31 cellular contexts compared by ENCODE assay signal in the genomic region with DNA sequence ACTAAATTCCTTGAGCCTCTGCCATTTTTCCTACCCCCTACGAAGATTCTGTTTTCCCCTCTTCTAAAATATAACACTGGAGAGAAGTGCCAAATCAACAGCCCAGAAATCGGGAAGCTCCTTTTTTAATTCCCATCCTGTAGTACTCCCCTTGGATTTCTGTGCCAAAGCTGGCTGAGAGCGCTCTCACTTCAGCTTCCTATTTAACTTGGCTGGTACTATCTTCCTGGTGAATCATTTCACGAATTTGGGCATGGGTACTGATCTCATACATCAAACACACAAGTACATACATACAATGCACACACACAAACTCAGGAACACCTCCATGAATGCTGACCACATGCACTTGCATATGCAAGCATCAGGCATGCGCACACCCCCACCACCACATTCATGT.
"Had no signal": no experiment of that assay in that cellular context is flagged by ENCODE, and none has a peak within 500 bp of the region (broad histone marks: within the 10 kb centered on the region; RNA-seq: fewer than 3 reads in every experiment).

No MANE protein-coding gene starts in this region.

- H3K4me1 ChIP-seq: adrenal gland, body of pancreas, colonic mucosa, esophagus squamous epithelium, gastroesophageal sphincter had no signal

- H3K4me3 ChIP-seq: adrenal gland, body of pancreas, cardiac muscle cell, colonic mucosa, esophagus squamous epithelium, gastroesophageal sphincter had no signal

- FAIRE-seq: endometrium, endothelial cell of umbilical vein had no signal

- H3K9me3 ChIP-seq: adrenal gland, body of pancreas, colonic mucosa, esophagus squamous epithelium, gastroesophageal sphincter had no signal

- ATAC-seq: activated CD4-positive, alpha-beta T cell treated with anti-CD3 and anti-CD28 coated beads for 36 hours; activated CD8-positive, alpha-beta memory T cell treated with anti-CD3 and anti-CD28 coated beads, Interleukin-2, amount 10 ng/mL, durations not matched to agents 7 days and 5 days; activated CD8-positive, alpha-beta T cell treated with anti-CD3 and anti-CD28 coated beads, Interleukin-2, amount 10 ng/mL, durations not matched to agents 7 days and 5 days; activated naive CD8-positive, alpha-beta T cell treated with anti-CD3 and anti-CD28 coated beads, Interleukin-2, amount 50 U/mL, for 24 hours; body of pancreas; gastroesophageal sphincter had no signal

- H3K27ac ChIP-seq: adrenal gland, body of pancreas, cardiac muscle cell, colonic mucosa, epithelial cell of prostate, esophagus squamous epithelium, gastroesophageal sphincter had no signal

- DNase-seq: activated CD4-positive, alpha-beta memory T cell treated with anti-CD3 and anti-CD28 coated beads for 36 hours; activated CD4-positive, alpha-beta T cell treated with anti-CD3 and anti-CD28 coated beads for 36 hours; activated CD4-positive, alpha-beta T cell treated with anti-CD3 and anti-CD28 coated beads, Interleukin-2, amount 10 ng/mL, durations not matched to agents 24 days and 14 days; activated CD4-positive, CD25-positive, alpha-beta regulatory T cell; activated CD4-positive, CD25-positive, alpha-beta regulatory T cell treated with anti-CD3 and anti-CD28 coated beads, Interleukin-2, amount 50 U/mL, for 72 hours; activated CD8-positive, alpha-beta memory T cell treated with anti-CD3 and anti-CD28 coated beads, Interleukin-2, amount 10 ng/mL, durations not matched to agents 7 days and 5 days; activated CD8-positive, alpha-beta memory T cell treated with anti-CD3 and anti-CD28 coated beads, Interleukin-2, amount 50 U/mL, for 4 hours; activated CD8-positive, alpha-beta T cell treated with anti-CD3 and anti-CD28 coated beads, Interleukin-2, amount 10 ng/mL, durations not matched to agents 7 days and 5 days; activated effector memory CD4-positive, alpha-beta T cell treated with anti-CD3 and anti-CD28 coated beads, Interleukin-2, amount 50 U/mL, for 16 hours; activated naive CD4-positive, alpha-beta T cell treated with anti-CD3 and anti-CD28 coated beads for 36 hours; activated naive CD8-positive, alpha-beta T cell treated with anti-CD3 and anti-CD28 coated beads for 36 hours; activated naive CD8-positive, alpha-beta T cell treated with anti-CD3 and anti-CD28 coated beads, Interleukin-2, amount 50 U/mL, for 24 hours; activated T-cell treated with anti-CD3 and anti-CD28 coated beads, Interleukin-2, amount 50 U/mL, for 1 hour; activated T-cell treated with anti-CD3 and anti-CD28 coated beads, Interleukin-2, amount 50 U/mL, for 48 hours; adrenal gland; amygdala; aorta; body of pancreas; central memory CD4-positive, alpha-beta T cell; cerebellar nuclear complex; colonic mucosa; effector CD8-positive, alpha-beta T cell; esophagus squamous epithelium; foreskin melanocyte; head of caudate nucleus; T-helper 2 cell had no signal

- H3K27me3 ChIP-seq: adrenal gland, body of pancreas, cardiac muscle cell, colonic mucosa, esophagus squamous epithelium, gastroesophageal sphincter had no signal

- H3K36me3 ChIP-seq: adrenal gland, cardiac muscle cell, colonic mucosa, esophagus squamous epithelium, gastroesophageal sphincter had no signal
